8 cellular contexts compared by ENCODE assay signal in genomic region chr9:37904647-37905505, GRCh38. TPM values are rescaled to one million over a fixed set of nuclear protein-coding genes. Genes with fewer than 3 reads are reported as not detected.
DNase-seq lines count a peak whose midpoint lies in the region; TF ChIP-seq lines count a peak whose summit lies in the region.

No MANE protein-coding gene starts in this region.

- H3K27me3 ChIP-seq in Loucy (ENCODE audit: insufficient read depth, low read length, poor library complexity, severe bottlenecking) (no peaks in the 10 kb centered on the region), liver (ENCODE audit: control insufficient read depth in 4 of 4, insufficient read depth in 4 of 4, low read length in 3 of 4) (no peaks in the 10 kb centered on the region), tibial artery (no peaks in the 10 kb centered on the region)

- no peak for TF ChIP-seq RAD21 in liver (IDR thresholded peaks at IDR 0.05)

- intact Hi-C loops in tibial artery (cut with DNase I; ENCODE audit: low total_unique reads) = loop anchor here (5.0 to 10.0 kb wide), 3 partner anchors 160 to 517 kb away; partner anchors contain the start of gene IGFBPL1

- DNase-seq in COLO829 (ENCODE audit: low spot score) (peak; percentile 53), cardiac fibroblast (ENCODE audit: low read depth in 2 of 2) (peak; percentile 58 to 60), tibial artery (peak in 1 of 2 donors; percentile 63), HuH-7.5 (ENCODE audit: low spot score) (no peak), NOMO-1 (lab: John Stamatoyannopoulos, UW; ENCODE audit: unreplicated experiment in 2 of 2) (no peak)
- DNase-seq in NK-92 treated with Interleukin-12 subunit alpha and Interleukin-12 subunit beta, amount 100 ng/mL, for 24 hours (lab: John Stamatoyannopoulos, UW) = no peak

- H4K20me1 ChIP-seq in Loucy (ENCODE audit: insufficient read depth, low read length, poor library complexity, severe bottlenecking) = peaks cover 16% of the 10 kb centered on the region

- peak overlapping the region; percentile 44 to 91 for H3K27ac ChIP-seq in liver (ENCODE audit: low read depth in 1 of 2, low read length in 2 of 2)
- H3K27ac ChIP-seq in tibial artery = peak overlapping the region; percentile 78 to 80

- H3K4me1 ChIP-seq in Loucy (ENCODE audit: insufficient read depth, low read length, poor library complexity, severe bottlenecking) (peaks cover 22% of the 10 kb centered on the region), liver (ENCODE audit: control insufficient read depth in 4 of 4, insufficient read depth in 4 of 4, low read length in 3 of 4) (peaks cover 10 to 31% (median 20%) of the 10 kb centered on the region in 4 donors), tibial artery (peaks cover 0 to 23% (median 21%) of the 10 kb centered on the region in 4 donors)

- H3K4me3 ChIP-seq in Loucy (ENCODE audit: low read length, poor library complexity, severe bottlenecking) (peak overlapping the region; percentile 86), cardiac fibroblast (replicated peaks in 1 of 2; ENCODE audit: low read depth in 2 of 2, low read length in 2 of 2) (peak overlapping the region; percentile 68 to 72), liver (ENCODE audit: low read depth in 1 of 3, low read length in 3 of 3) (peak overlapping the region; percentile 62 to 96 (median 65)), tibial artery (peak overlapping the region; percentile 72 to 83)

- H3K9me3 ChIP-seq in Loucy (ENCODE audit: insufficient read depth, low read depth, low read length) = no peaks in the 10 kb centered on the region
- no peaks in the 10 kb centered on the region for H3K9me3 ChIP-seq in liver (ENCODE audit: control insufficient read depth in 4 of 4, low read length in 3 of 4)
- H3K9me3 ChIP-seq in tibial artery = no peaks in the 10 kb centered on the region

- H3K9ac ChIP-seq in Loucy (ENCODE audit: low read depth, low read length, poor library complexity, severe bottlenecking) (peak overlapping the region; percentile 75), liver (ENCODE audit: low read depth in 1 of 2, low read length in 2 of 2) (peak overlapping the region; percentile 24 to 57)

- no peak for TF ChIP-seq CTCF in Loucy (conservative IDR thresholded peaks at IDR 0.05; ENCODE audit: low read length)
- no peak for TF ChIP-seq CTCF in cardiac fibroblast (IDR thresholded peaks at IDR 0.05; ENCODE audit: low read depth, low read length)
- TF ChIP-seq CTCF in liver (IDR thresholded peaks at IDR 0.05; ENCODE audit: low read depth, low read length, missing input control) = no peak
- no peak for TF ChIP-seq CTCF in tibial artery (IDR thresholded peaks at IDR 0.05)

- peak overlapping the region; percentile 91 for H2AFZ ChIP-seq in Loucy (ENCODE audit: low read length)

- WGBS in liver = 57% methylated on average over 34 of the region's 34 CpGs

- H3F3A ChIP-seq in Loucy (ENCODE audit: low read depth) = no peaks in the 10 kb centered on the region

- no peaks in the 10 kb centered on the region for H3K9me2 ChIP-seq in Loucy (replicated peaks; ENCODE audit: low read depth, low read length)

- H3K36me3 ChIP-seq in Loucy (ENCODE audit: insufficient read depth, low read length) = no peaks in the 10 kb centered on the region
- no peaks in the 10 kb centered on the region for H3K36me3 ChIP-seq in liver (ENCODE audit: control insufficient read depth in 4 of 4, insufficient read depth in 3 of 4, low read depth in 1 of 4, low read length in 3 of 4)
- H3K36me3 ChIP-seq in tibial artery = no peaks in the 10 kb centered on the region

- H3K79me2 ChIP-seq in Loucy (ENCODE audit: insufficient read depth, low read length) = peaks cover 33% of the 10 kb centered on the region

- H3K4me2 ChIP-seq in Loucy (ENCODE audit: low read depth, low read length, poor library complexity, severe bottlenecking) = peak overlapping the region; percentile 98

TF ChIP-seq in liver, 16 proteins besides CTCF, POLR2A, EP300 and RAD21:
- TF ChIP-seq YY1 (IDR thresholded peaks at IDR 0.05) (no peak), GABPA (IDR thresholded peaks at IDR 0.05 in 1 of 2, conservative IDR thresholded peaks at IDR 0.05 in 1 of 2) (no peak), HNF4A (conservative IDR thresholded peaks at IDR 0.05) (no peak), HNF4G (IDR thresholded peaks at IDR 0.05) (no peak), SP1 (IDR thresholded peaks at IDR 0.05) (no peak), FOXA1 (IDR thresholded peaks at IDR 0.05) (no peak), ATF3 (IDR thresholded peaks at IDR 0.05) (no peak), FOXA2 (IDR thresholded peaks at IDR 0.05) (no peak), TAF1 (conservative IDR thresholded peaks at IDR 0.05) (no peak), RXRA (IDR thresholded peaks at IDR 0.05) (no peak), JUND (IDR thresholded peaks at IDR 0.05) (no peak), NR2F2 (IDR thresholded peaks at IDR 0.05) (no peak), EGR1 (IDR thresholded peaks at IDR 0.05; ENCODE audit: low read depth in 2 of 2) (no peak)
- TF ChIP-seq, protein P1, sequence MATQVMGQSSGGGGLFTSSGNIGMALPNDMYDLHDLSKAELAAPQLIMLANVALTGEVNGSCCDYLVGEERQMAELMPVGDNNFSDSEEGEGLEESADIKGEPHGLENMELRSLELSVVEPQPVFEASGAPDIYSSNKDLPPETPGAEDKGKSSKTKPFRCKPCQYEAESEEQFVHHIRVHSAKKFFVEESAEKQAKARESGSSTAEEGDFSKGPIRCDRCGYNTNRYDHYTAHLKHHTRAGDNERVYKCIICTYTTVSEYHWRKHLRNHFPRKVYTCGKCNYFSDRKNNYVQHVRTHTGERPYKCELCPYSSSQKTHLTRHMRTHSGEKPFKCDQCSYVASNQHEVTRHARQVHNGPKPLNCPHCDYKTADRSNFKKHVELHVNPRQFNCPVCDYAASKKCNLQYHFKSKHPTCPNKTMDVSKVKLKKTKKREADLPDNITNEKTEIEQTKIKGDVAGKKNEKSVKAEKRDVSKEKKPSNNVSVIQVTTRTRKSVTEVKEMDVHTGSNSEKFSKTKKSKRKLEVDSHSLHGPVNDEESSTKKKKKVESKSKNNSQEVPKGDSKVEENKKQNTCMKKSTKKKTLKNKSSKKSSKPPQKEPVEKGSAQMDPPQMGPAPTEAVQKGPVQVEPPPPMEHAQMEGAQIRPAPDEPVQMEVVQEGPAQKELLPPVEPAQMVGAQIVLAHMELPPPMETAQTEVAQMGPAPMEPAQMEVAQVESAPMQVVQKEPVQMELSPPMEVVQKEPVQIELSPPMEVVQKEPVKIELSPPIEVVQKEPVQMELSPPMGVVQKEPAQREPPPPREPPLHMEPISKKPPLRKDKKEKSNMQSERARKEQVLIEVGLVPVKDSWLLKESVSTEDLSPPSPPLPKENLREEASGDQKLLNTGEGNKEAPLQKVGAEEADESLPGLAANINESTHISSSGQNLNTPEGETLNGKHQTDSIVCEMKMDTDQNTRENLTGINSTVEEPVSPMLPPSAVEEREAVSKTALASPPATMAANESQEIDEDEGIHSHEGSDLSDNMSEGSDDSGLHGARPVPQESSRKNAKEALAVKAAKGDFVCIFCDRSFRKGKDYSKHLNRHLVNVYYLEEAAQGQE (IDR thresholded peaks at IDR 0.05) = no peak
- TF ChIP-seq, protein P2, sequence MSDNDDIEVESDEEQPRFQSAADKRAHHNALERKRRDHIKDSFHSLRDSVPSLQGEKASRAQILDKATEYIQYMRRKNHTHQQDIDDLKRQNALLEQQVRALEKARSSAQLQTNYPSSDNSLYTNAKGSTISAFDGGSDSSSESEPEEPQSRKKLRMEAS (IDR thresholded peaks at IDR 0.05) = no peak
- TF ChIP-seq, protein P3, sequence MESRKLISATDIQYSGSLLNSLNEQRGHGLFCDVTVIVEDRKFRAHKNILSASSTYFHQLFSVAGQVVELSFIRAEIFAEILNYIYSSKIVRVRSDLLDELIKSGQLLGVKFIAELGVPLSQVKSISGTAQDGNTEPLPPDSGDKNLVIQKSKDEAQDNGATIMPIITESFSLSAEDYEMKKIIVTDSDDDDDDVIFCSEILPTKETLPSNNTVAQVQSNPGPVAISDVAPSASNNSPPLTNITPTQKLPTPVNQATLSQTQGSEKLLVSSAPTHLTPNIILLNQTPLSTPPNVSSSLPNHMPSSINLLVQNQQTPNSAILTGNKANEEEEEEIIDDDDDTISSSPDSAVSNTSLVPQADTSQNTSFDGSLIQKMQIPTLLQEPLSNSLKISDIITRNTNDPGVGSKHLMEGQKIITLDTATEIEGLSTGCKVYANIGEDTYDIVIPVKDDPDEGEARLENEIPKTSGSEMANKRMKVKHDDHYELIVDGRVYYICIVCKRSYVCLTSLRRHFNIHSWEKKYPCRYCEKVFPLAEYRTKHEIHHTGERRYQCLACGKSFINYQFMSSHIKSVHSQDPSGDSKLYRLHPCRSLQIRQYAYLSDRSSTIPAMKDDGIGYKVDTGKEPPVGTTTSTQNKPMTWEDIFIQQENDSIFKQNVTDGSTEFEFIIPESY (IDR thresholded peaks at IDR 0.05) = no peak
TF ChIP-seq in liver: peak in this region for 0.

RNA-seq across cellular contexts. Expression of gene SLC25A51, which starts 0.9 kb away (rescaled TPM):
- 10 to 100 TPM; 14.1 to 24.4 TPM for total RNA-seq in liver
- polyA plus RNA-seq in liver = 1 to 10 TPM; 3.8 to 4.2 TPM

Comparison
In these comparisons a context has a peak if more than half of its experiments do, and no peak if none do; other contexts are left out.
1. DNase-seq: peak in COLO829 (single experiment) and cardiac fibroblast (2 of 2); none in HuH-7.5 (single experiment), NK-92 treated with Interleukin-12 subunit alpha and Interleukin-12 subunit beta, amount 100 ng/mL, for 24 hours (single experiment) and NOMO-1 (0 of 2).
2. Peak in every context shown above with its lines, with median percentiles within 50 percentile points of each other: H3K4me3 ChIP-seq.